ENCODE assay signal across 15 cellular contexts in genomic region chr2:30464544-30465170, GRCh38. TPM values are rescaled to one million over a fixed set of nuclear protein-coding genes. Genes with fewer than 3 reads are reported as not detected.
A peak's percentile ranks its signal among the peaks of the same experiment; 100 is the strongest.
DNase-seq lines count a peak whose midpoint lies in the region; ATAC-seq and TF ChIP-seq lines count a peak whose summit lies in the region.
"Had no signal": no experiment of that assay in that cellular context is flagged by ENCODE, and none has a peak within 500 bp of the region (broad histone marks: within the 10 kb centered on the region; RNA-seq: fewer than 3 reads in every experiment).

No MANE protein-coding gene starts in this region.

- TF ChIP-seq POLR2A in spleen (IDR thresholded peaks at IDR 0.05) = no peak
- TF ChIP-seq POLR2A in Peyer's patch (IDR thresholded peaks at IDR 0.05) = no peak

- H3K27me3 ChIP-seq in spleen (replicated peaks in 1 of 7) = no peaks in the 10 kb centered on the region
- H3K27me3 ChIP-seq in Peyer's patch = no peaks in the 10 kb centered on the region
- no peaks in the 10 kb centered on the region for H3K27me3 ChIP-seq in H7 (ENCODE audit: control insufficient read depth, insufficient read depth, low read length)
- H3K27me3 ChIP-seq: right atrium auricular region had no signal

- H3K4me1 Mint-ChIP-seq in activated T-cell treated with anti-CD3 and anti-CD28 coated beads, Interleukin-2, amount 50 U/mL, for 72 hours (ENCODE audit: low read depth) = peaks cover 72% of the 10 kb centered on the region
- H3K4me1 Mint-ChIP-seq in activated T-cell treated with anti-CD3 and anti-CD28 coated beads, Interleukin-2, amount 50 U/mL, for 24 hours (ENCODE audit: low read depth) = peaks cover 46% of the 10 kb centered on the region

- H3K4me1 ChIP-seq in spleen = peaks cover 0 to 38% (median 4%) of the 10 kb centered on the region in 6 donors
- H3K4me1 ChIP-seq in Peyer's patch = no peaks in the 10 kb centered on the region
- H3K4me1 ChIP-seq: right atrium auricular region had no signal

- H3K27ac ChIP-seq in SK-N-MC (peak overlapping the region; percentile 49), spleen (peak overlapping the region in 6 of 8 donors; percentile 8 to 62 (median 24)), Peyer's patch (no peak overlapping the region)
- H3K27ac ChIP-seq: right atrium auricular region had no signal

- no peak overlapping the region for H3K4me3 ChIP-seq in SK-N-MC
- no peak overlapping the region for H3K4me3 ChIP-seq in spleen
- H3K4me3 ChIP-seq in Peyer's patch = no peak overlapping the region
- H3K4me3 ChIP-seq in H7 (ENCODE audit: insufficient read depth, low read depth, low read length) = no peak overlapping the region
- H3K4me3 ChIP-seq: right atrium auricular region had no signal

- TF ChIP-seq CTCF in spleen (IDR thresholded peaks at IDR 0.05 in 8 of 11, conservative IDR thresholded peaks at IDR 0.05 in 3 of 11) (no peak), Peyer's patch (IDR thresholded peaks at IDR 0.05) (no peak)

- H3K9ac ChIP-seq in SK-N-MC (ENCODE audit: insufficient read length) = no peak overlapping the region

- peak overlapping the region; percentile 28 to 48 for H3K4me3 Mint-ChIP-seq in activated T-cell treated with anti-CD3 and anti-CD28 coated beads, Interleukin-2, amount 50 U/mL, for 72 hours
- no peak overlapping the region for H3K4me3 Mint-ChIP-seq in activated T-cell treated with anti-CD3 and anti-CD28 coated beads, Interleukin-2, amount 50 U/mL, for 24 hours
- H3K4me3 Mint-ChIP-seq: IgD-negative memory B cell; natural killer cell treated with Interleukin-12 subunit alpha and Interleukin-12 subunit beta and Interleukin-15 and Interleukin-18, amount 100 ng/mL, for 72 hours had no signal

- intact Hi-C loops in spleen (cut with DNase I; ENCODE audit: low total_unique reads) = no loop called here

- peaks cover 6 to 27% of the 10 kb centered on the region in 2 donors for H3K36me3 Mint-ChIP-seq in activated T-cell treated with anti-CD3 and anti-CD28 coated beads, Interleukin-2, amount 50 U/mL, for 72 hours (ENCODE audit: insufficient read depth in 2 of 2)
- peaks cover 38% of the 10 kb centered on the region for H3K36me3 Mint-ChIP-seq in activated T-cell treated with anti-CD3 and anti-CD28 coated beads, Interleukin-2, amount 50 U/mL, for 24 hours (ENCODE audit: low read depth)

- H3K9me3 ChIP-seq in SK-N-MC (ENCODE audit: low read depth, low read length) (peaks cover 3% of the 10 kb centered on the region; the same call in 1 of the 2 replicates), spleen (peaks cover 0 to 11% (median 5%) of the 10 kb centered on the region in 8 donors), Peyer's patch (no peaks in the 10 kb centered on the region)
- H3K9me3 ChIP-seq: right atrium auricular region had no signal

- DNase-seq in activated T-cell treated with anti-CD3 and anti-CD28 coated beads, Interleukin-2, amount 50 U/mL, for 72 hours = no peak
- no peak for DNase-seq in activated T-cell treated with anti-CD3 and anti-CD28 coated beads, Interleukin-2, amount 50 U/mL, for 24 hours
- no peak for DNase-seq in SK-N-MC (ENCODE audit: low read depth, low spot score)
- DNase-seq in left kidney (ENCODE audit: low read depth, low spot score) = peak; percentile 84
- DNase-seq in spleen = no peak
- no peak for DNase-seq in Peyer's patch
- DNase-seq in H7 = no peak
- no peak for DNase-seq in DMS53 (lab: John Stamatoyannopoulos, UW)
- DNase-seq: GF-D8; kidney glomerular epithelial cell; NCI-H1105; stimulated activated CD4-positive, alpha-beta T cell treated with anti-CD3 and anti-CD28 coated beads, Interleukin-2, amount 100 ng/mL, for 48 hours had no signal

- no peaks in the 10 kb centered on the region for H3K27me3 Mint-ChIP-seq in activated T-cell treated with anti-CD3 and anti-CD28 coated beads, Interleukin-2, amount 50 U/mL, for 72 hours (ENCODE audit: low read depth)
- H3K27me3 Mint-ChIP-seq in activated T-cell treated with anti-CD3 and anti-CD28 coated beads, Interleukin-2, amount 50 U/mL, for 24 hours = no peaks in the 10 kb centered on the region
- H3K27me3 Mint-ChIP-seq: IgD-negative memory B cell; natural killer cell treated with Interleukin-12 subunit alpha and Interleukin-12 subunit beta and Interleukin-15 and Interleukin-18, amount 100 ng/mL, for 72 hours had no signal

- peak overlapping the region; percentile 3 for H3K27ac Mint-ChIP-seq in activated T-cell treated with anti-CD3 and anti-CD28 coated beads, Interleukin-2, amount 50 U/mL, for 72 hours
- H3K27ac Mint-ChIP-seq in activated T-cell treated with anti-CD3 and anti-CD28 coated beads, Interleukin-2, amount 50 U/mL, for 24 hours = no peak overlapping the region
- H3K27ac Mint-ChIP-seq: natural killer cell treated with Interleukin-12 subunit alpha and Interleukin-12 subunit beta and Interleukin-15 and Interleukin-18, amount 100 ng/mL, for 72 hours had no signal

- peaks cover 2 to 5% of the 10 kb centered on the region in 2 donors for H3K9me3 Mint-ChIP-seq in activated T-cell treated with anti-CD3 and anti-CD28 coated beads, Interleukin-2, amount 50 U/mL, for 72 hours
- H3K9me3 Mint-ChIP-seq in activated T-cell treated with anti-CD3 and anti-CD28 coated beads, Interleukin-2, amount 50 U/mL, for 24 hours = peaks cover 4% of the 10 kb centered on the region

- ATAC-seq in activated T-cell treated with anti-CD3 and anti-CD28 coated beads, Interleukin-2, amount 50 U/mL, for 72 hours (replicated peaks in 1 of 2) = no peak
- ATAC-seq: natural killer cell treated with Interleukin-12 subunit alpha and Interleukin-12 subunit beta and Interleukin-15 and Interleukin-18, amount 100 ng/mL, for 72 hours had no signal

- 61 to 89% (median 84%) methylated on average over 4 of the region's 4 CpGs for WGBS in spleen, 5 donors

- peaks cover 6% of the 10 kb centered on the region for H3K36me3 ChIP-seq in SK-N-MC (ENCODE audit: insufficient read depth, low read length)
- peaks cover 0 to 4% (median 0%) of the 10 kb centered on the region in 6 donors for H3K36me3 ChIP-seq in spleen
- no peaks in the 10 kb centered on the region for H3K36me3 ChIP-seq in Peyer's patch
- no peaks in the 10 kb centered on the region for H3K36me3 ChIP-seq in H7 (replicated peaks; ENCODE audit: control insufficient read depth, insufficient read depth, low read length)
- H3K36me3 ChIP-seq: right atrium auricular region had no signal

RNA-seq across cellular contexts. Expression of gene LCLAT1, which starts 17.6 kb away (rescaled TPM):
- total RNA-seq in activated T-cell treated with anti-CD3 and anti-CD28 coated beads, Interleukin-2, amount 50 U/mL, for 72 hours = 10 to 100 TPM; 46.6 to 51.6 TPM
- total RNA-seq in spleen = 10 to 100 TPM; 11.8 to 23.3 (median 17.7) TPM
- 1 to 10 TPM; 1.9 to 3.2 (median 2.3) TPM for polyA plus RNA-seq in spleen
- 10 to 100 TPM; 10.7 to 60.8 (median 24.9) TPM for total RNA-seq in Peyer's patch
- 9.6 and 10.5 TPM in 2 replicates for total RNA-seq in H7 (2014; rRNA removed; shearing (Covaris generic))

Comparison
In these comparisons a context has a peak if more than half of its experiments do, and no peak if none do; other contexts are left out.
1. H3K27ac ChIP-seq: peak in SK-N-MC (single experiment) and spleen (6 of 8); none in Peyer's patch (0 of 4).